ENCODE assay signal across 19 cellular contexts in the genomic region with DNA sequence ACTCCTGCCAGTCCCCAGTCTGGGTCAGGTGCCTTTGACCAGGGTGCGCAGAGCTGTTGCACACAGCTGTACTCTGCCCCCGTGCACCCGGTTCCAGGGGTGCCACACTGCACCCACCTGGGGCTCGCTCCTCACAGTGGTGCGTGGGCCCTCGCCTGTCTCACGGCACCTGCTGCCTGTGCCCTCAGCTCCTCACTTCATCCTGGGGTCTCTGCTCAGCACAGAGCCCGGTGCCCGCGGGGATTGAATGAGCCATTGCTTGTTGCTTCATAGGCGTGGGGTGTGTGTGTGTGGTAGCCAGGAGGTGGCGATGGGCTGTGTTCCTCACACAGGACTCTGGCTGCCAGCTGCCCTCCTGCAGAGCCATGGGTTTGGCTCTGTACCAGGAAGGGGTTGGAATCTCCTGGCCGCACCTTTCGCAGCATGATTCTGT. TPM values are rescaled to one million over a fixed set of nuclear protein-coding genes. Genes with fewer than 3 reads are reported as not detected.
DNase-seq lines count a peak whose midpoint lies in the region; ATAC-seq and TF ChIP-seq lines count a peak whose summit lies in the region.
"Had no signal": no experiment of that assay in that cellular context is flagged by ENCODE, and none has a peak within 500 bp of the region (broad histone marks: within the 10 kb centered on the region; RNA-seq: fewer than 3 reads in every experiment).

No MANE protein-coding gene starts in this region.

- H2BK12ac ChIP-seq in neuronal stem cell (ENCODE audit: low read length) = no peak overlapping the region

- no peak overlapping the region for H4K91ac ChIP-seq in neuronal stem cell (ENCODE audit: low read depth, low read length, poor library complexity)

- no peak overlapping the region for H3K14ac ChIP-seq in neuronal stem cell (ENCODE audit: low read length)

- no peak overlapping the region for H3K4me2 ChIP-seq in neuronal stem cell (ENCODE audit: insufficient read depth, low read length, poor library complexity, severe bottlenecking)
- no peak overlapping the region for H3K4me2 ChIP-seq in Karpas-422 (ENCODE audit: low read depth, low read length, poor library complexity, severe bottlenecking)
- H3K4me2 ChIP-seq: BLaER1 treated with 17β-estradiol and CSF1 and Interleukin-3, amounts not matched to agents 10 nM and 100 nM had no signal

- peaks cover 46% of the 10 kb centered on the region for H4K20me1 ChIP-seq in Karpas-422 (ENCODE audit: insufficient read depth, low read depth, low read length)

- H2BK5ac ChIP-seq in neuronal stem cell (ENCODE audit: low read length) = no peak overlapping the region

- no CpG with 5 or more reads among the region's 14 CpGs for WGBS in neuronal stem cell (ENCODE audit: extremely low coverage in 2 of 2, insufficient read length in 2 of 2, insufficient replicate concordance in 1 of 2), 2 donors

- H3K27me3 ChIP-seq in neuronal stem cell (ENCODE audit: control insufficient read depth in 3 of 3, insufficient read depth in 3 of 3, low read depth in 1 of 3, low read length in 3 of 3) (no peaks in the 10 kb centered on the region), Karpas-422 (ENCODE audit: low read length) (no peaks in the 10 kb centered on the region)
- H3K27me3 ChIP-seq: BLaER1 treated with 17β-estradiol and CSF1 and Interleukin-3, amounts not matched to agents 10 nM and 100 nM; colonic mucosa; gastroesophageal sphincter; sigmoid colon had no signal

- H3K4ac ChIP-seq in neuronal stem cell (ENCODE audit: low read length) = no peak overlapping the region

- no peak overlapping the region for H4K8ac ChIP-seq in neuronal stem cell (ENCODE audit: low read depth, low read length)

- DNase-seq in D341Med (ENCODE audit: low spot score) (peak; percentile 54), NCI-H2196 (lab: John Stamatoyannopoulos, UW; ENCODE audit: unreplicated experiment) (peak; percentile 59), epithelial cell of esophagus (ENCODE audit: low read depth) (no peak), neuronal stem cell (ENCODE audit: low spot score) (no peak), occipital lobe (lab: John Stamatoyannopoulos, UW) (no peak), NCI-H446 (lab: John Stamatoyannopoulos, UW) (no peak), Karpas-422 (no peak)
- DNase-seq: activated CD4-positive, alpha-beta T cell treated with anti-CD3 and anti-CD28 coated beads for 1 hour; activated effector memory CD4-positive, alpha-beta T cell treated with anti-CD3 and anti-CD28 coated beads, Interleukin-2, amount 50 U/mL, for 16 hours; amygdala; colonic mucosa; HFFc6; NCI-H1092 treated with DMSO at 0.1 percent for 48 hours; SHP77; sigmoid colon; stimulated activated CD4-positive, alpha-beta T cell treated with anti-CD3 and anti-CD28 coated beads, Interleukin-1b, Interleukin-23, amount 100 ng/mL, for 48 hours had no signal

- H3K4me1 ChIP-seq in neuronal stem cell (ENCODE audit: control insufficient read depth in 2 of 2, insufficient read depth in 1 of 2, low read depth in 1 of 2, low read length in 2 of 2) (no peaks in the 10 kb centered on the region), Karpas-422 (ENCODE audit: low read length) (no peaks in the 10 kb centered on the region)
- H3K4me1 ChIP-seq: colonic mucosa, gastroesophageal sphincter, sigmoid colon had no signal

- no peak overlapping the region for H3K9ac ChIP-seq in neuronal stem cell (ENCODE audit: low read depth, low read length, poor library complexity)
- no peak overlapping the region for H3K9ac ChIP-seq in Karpas-422 (ENCODE audit: low read length)
- H3K9ac ChIP-seq: BLaER1 treated with 17β-estradiol and CSF1 and Interleukin-3, amounts not matched to agents 10 nM and 100 nM had no signal

- H2AFZ ChIP-seq in neuronal stem cell (ENCODE audit: low read length) = no peak overlapping the region
- no peak overlapping the region for H2AFZ ChIP-seq in Karpas-422 (ENCODE audit: low read length)

- peaks cover 82 to 93% of the 10 kb centered on the region in 2 donors for H3K36me3 ChIP-seq in neuronal stem cell (replicated peaks in 1 of 2; ENCODE audit: control insufficient read depth in 2 of 2, insufficient read depth in 2 of 2, low read length in 2 of 2)
- H3K36me3 ChIP-seq in Karpas-422 (ENCODE audit: insufficient read depth, low read length) = peaks cover 58% of the 10 kb centered on the region

- H2BK120ac ChIP-seq in neuronal stem cell (ENCODE audit: low read depth, low read length) = no peak overlapping the region

- H3K4me3 ChIP-seq in epithelial cell of esophagus (ENCODE audit: low read length) (no peak overlapping the region), neuronal stem cell (ENCODE audit: low read length in 2 of 2) (no peak overlapping the region), Karpas-422 (ENCODE audit: low read length) (no peak overlapping the region)
- H3K4me3 ChIP-seq: BLaER1 treated with 17β-estradiol and CSF1 and Interleukin-3, amounts not matched to agents 10 nM and 100 nM; colonic mucosa; gastroesophageal sphincter; sigmoid colon had no signal

- H2BK15ac ChIP-seq in neuronal stem cell (ENCODE audit: low read length) = no peak overlapping the region

- H3K9me3 ChIP-seq in neuronal stem cell (replicated peaks in 1 of 2; ENCODE audit: control insufficient read depth in 2 of 2, insufficient read depth in 1 of 2, low read depth in 1 of 2, low read length in 2 of 2) (no peaks in the 10 kb centered on the region), Karpas-422 (ENCODE audit: low read length) (no peaks in the 10 kb centered on the region)
- H3K9me3 ChIP-seq: BLaER1 treated with 17β-estradiol and CSF1 and Interleukin-3, amounts not matched to agents 10 nM and 100 nM; colonic mucosa; gastroesophageal sphincter; sigmoid colon had no signal

- H3K27ac ChIP-seq in neuronal stem cell (replicated peaks; ENCODE audit: low read length) = no peak overlapping the region
- no peak overlapping the region for H3K27ac ChIP-seq in Karpas-422 (ENCODE audit: low read length)
- H3K27ac ChIP-seq: BLaER1 treated with 17β-estradiol and CSF1 and Interleukin-3, amounts not matched to agents 10 nM and 100 nM; colonic mucosa; gastroesophageal sphincter; sigmoid colon had no signal

- TF ChIP-seq CTCF in epithelial cell of esophagus (IDR thresholded peaks at IDR 0.05; ENCODE audit: insufficient read depth, low read depth, low read length, missing control alignments) = peak; percentile 7

- H3K79me2 ChIP-seq in Karpas-422 (ENCODE audit: low read length) = peaks cover 62% of the 10 kb centered on the region

- no peaks in the 10 kb centered on the region for H3K9me2 ChIP-seq in Karpas-422 (replicated peaks; ENCODE audit: insufficient read depth, low read length)

- peaks cover 17% of the 10 kb centered on the region for H3K79me1 ChIP-seq in neuronal stem cell (ENCODE audit: low read depth, low read length)

- no peak for ATAC-seq in HG03139 (IDR thresholded peaks at IDR 0.05; ENCODE audit: unreplicated experiment)

- H3K23ac ChIP-seq in neuronal stem cell (ENCODE audit: low read depth, low read length, poor library complexity) = no peak overlapping the region

- H2AK5ac ChIP-seq in neuronal stem cell (ENCODE audit: low read depth, low read length) = no peak overlapping the region

- H3K18ac ChIP-seq in neuronal stem cell (ENCODE audit: low read length) = peak overlapping the region; percentile 48

RNA-seq across cellular contexts. Expression of gene EIF3B, which starts 18.5 kb away (rescaled TPM):
- polyA plus RNA-seq in neuronal stem cell (2013, experiment 1 of 2) = 81.1 TPM
- polyA plus RNA-seq in neuronal stem cell (2013, experiment 2 of 2) = 83.2 TPM
- 63.0 TPM for total RNA-seq in occipital lobe
- total RNA-seq in Karpas-422 (2014; rRNA removed; shearing (Covaris generic); ENCODE audit: low replicate concordance) = 87.0 and 152 TPM in 2 replicates

RNA-seq across cellular contexts. Expression of gene CHST12, which starts 30.3 kb away (rescaled TPM):
- polyA plus RNA-seq in neuronal stem cell (2013, experiment 1 of 2) = 12.5 TPM
- polyA plus RNA-seq in neuronal stem cell (2013, experiment 2 of 2) = 12.7 TPM
- total RNA-seq in occipital lobe = 1.9 TPM
- total RNA-seq in Karpas-422 (2014; rRNA removed; shearing (Covaris generic); ENCODE audit: low replicate concordance) = 0.82 and 5.0 TPM in 2 replicates

RNA-seq across cellular contexts. Expression of gene SNX8, which starts 58.9 kb away (rescaled TPM):
- polyA plus RNA-seq in neuronal stem cell (2013, experiment 1 of 2) = 10.4 TPM
- polyA plus RNA-seq in neuronal stem cell (2013, experiment 2 of 2) = 12.5 TPM
- 13.4 TPM for total RNA-seq in occipital lobe
- 2.6 and 6.3 TPM in 2 replicates for total RNA-seq in Karpas-422 (2014; rRNA removed; shearing (Covaris generic); ENCODE audit: low replicate concordance)

Comparison
In these comparisons a context has a peak if more than half of its experiments do, and no peak if none do; other contexts are left out.
1. DNase-seq: peak in D341Med (single experiment) and NCI-H2196 (single experiment); none in epithelial cell of esophagus (single experiment), neuronal stem cell (single experiment), occipital lobe (single experiment), NCI-H446 (0 of 2) and Karpas-422 (single experiment).